ENCODE assay signal across 8 cellular contexts in the genomic region with DNA sequence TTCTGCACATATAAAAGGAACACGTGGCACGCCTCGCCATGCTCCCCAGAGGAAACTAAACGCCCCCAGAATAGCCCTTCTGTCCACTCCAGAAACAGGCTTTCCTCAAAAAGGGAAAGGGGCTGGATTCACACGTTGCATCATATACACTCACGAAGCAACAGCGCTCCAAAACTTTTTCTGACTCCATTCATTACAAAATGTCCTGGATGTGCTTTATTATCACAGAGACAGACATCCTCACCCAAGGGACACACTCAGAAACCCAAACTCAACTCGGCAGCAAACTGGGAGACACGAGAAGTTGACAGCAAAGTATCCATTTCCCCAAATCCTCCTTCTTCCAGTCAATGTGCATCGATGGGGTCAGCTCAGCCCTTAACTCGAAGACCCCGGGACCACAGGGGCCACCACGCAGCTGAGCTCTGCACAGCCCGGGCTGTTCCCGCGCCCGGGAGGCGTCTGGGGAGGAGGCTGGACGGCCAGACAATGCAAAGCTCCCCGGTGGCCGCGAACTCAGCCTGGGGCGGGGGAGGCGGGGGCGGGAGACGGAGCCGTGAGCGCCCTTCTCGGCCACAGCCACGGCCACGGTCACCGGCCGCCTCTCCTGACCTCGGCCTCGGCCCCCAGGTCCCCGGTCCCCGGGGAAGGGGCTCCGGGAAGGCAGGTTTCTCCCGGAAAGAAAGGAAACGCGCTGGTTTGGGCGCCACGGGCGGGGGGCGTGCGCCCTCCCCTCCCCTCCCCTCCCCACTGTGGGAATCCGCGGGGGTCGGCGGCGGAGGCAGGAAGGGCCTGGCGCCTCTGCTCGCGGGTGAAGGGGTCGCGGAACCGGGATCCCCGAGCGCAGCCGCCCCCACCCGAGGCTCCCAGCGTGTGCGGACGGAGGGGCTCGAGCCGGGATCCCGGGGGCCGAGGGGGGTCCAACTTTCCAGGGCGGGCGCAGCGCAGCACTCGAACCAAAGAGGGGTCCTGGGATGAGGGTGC. TPM values are rescaled to one million over a fixed set of nuclear protein-coding genes. Genes with fewer than 3 reads are reported as not detected.
DNase-seq lines count a peak whose midpoint lies in the region; ATAC-seq and TF ChIP-seq lines count a peak whose summit lies in the region.

No MANE protein-coding gene starts in this region.

- H3K4me1 ChIP-seq in SK-N-SH (ENCODE audit: control insufficient read depth in 1 of 2, insufficient read depth in 2 of 2, low read depth in 1 of 2, low read length in 1 of 2) (peaks cover 0 to 16% of the 10 kb centered on the region in 2 experiments; a peak in 2 of 4 replicates), trophoblast cell (ENCODE audit: control insufficient read depth in 1 of 2, insufficient read depth in 2 of 2, low read length in 2 of 2) (peaks cover 11 to 15% of the 10 kb centered on the region in 2 experiments)

- H2BK120ac ChIP-seq in trophoblast cell (ENCODE audit: insufficient read depth, low read length, poor library complexity) = peak overlapping the region; percentile 90

- H2AFZ ChIP-seq in SK-N-SH (ENCODE audit: low read depth) (no peak overlapping the region), trophoblast cell (ENCODE audit: insufficient read depth, low read length, poor library complexity) (peak overlapping the region; percentile 86)

- H3K4me3 ChIP-seq in SK-N-SH (ENCODE audit: low read depth in 2 of 2, low read length in 1 of 2) (peak overlapping the region; percentile 61 to 64), trophoblast cell (ENCODE audit: low read depth, low read length) (peak overlapping the region; percentile 87)

- H3K14ac ChIP-seq in trophoblast cell (ENCODE audit: low read length) = peak overlapping the region; percentile 87

- peak overlapping the region; percentile 94 for H3K18ac ChIP-seq in trophoblast cell (ENCODE audit: low read length)

- peaks cover 40% of the 10 kb centered on the region for H3K79me2 ChIP-seq in SK-N-SH (ENCODE audit: insufficient read depth)
- H3K79me2 ChIP-seq in trophoblast cell (ENCODE audit: control insufficient read depth, insufficient read depth, low read length, poor library complexity) = peaks cover 29% of the 10 kb centered on the region

- H3K27me3 ChIP-seq in SK-N-SH (ENCODE audit: insufficient read depth) (peaks cover 26% of the 10 kb centered on the region), trophoblast cell (ENCODE audit: insufficient read depth, low read length) (no peaks in the 10 kb centered on the region)

- TF ChIP-seq CTCF in GM20000 (IDR thresholded peaks at IDR 0.05; ENCODE audit: extremely low read depth, missing control alignments) (no peak), SK-N-SH (IDR thresholded peaks at IDR 0.05) (no peak)

- H3K27ac ChIP-seq in SK-N-SH (ENCODE audit: low read depth in 2 of 2, low read length in 1 of 2) = peak overlapping the region in 1 of 2 experiments; percentile 36; a peak in 1 of 4 replicates
- peak overlapping the region; percentile 75 for H3K27ac ChIP-seq in trophoblast cell (ENCODE audit: low read depth, low read length)

- H4K20me1 ChIP-seq in SK-N-SH (ENCODE audit: insufficient read depth) = peaks cover 22% of the 10 kb centered on the region

- no peaks in the 10 kb centered on the region for H3K9me2 ChIP-seq in SK-N-SH

- CTCF ChIA-PET in SK-N-SH (lab: Yijun Ruan, JAX) = interaction anchor here (1.4 to 5.1 kb wide), 4 partner anchors 13 to 279 kb away, joined by 3 to 155 read pairs (median 24); a partner anchor contains a TSS

- peaks cover 3% of the 10 kb centered on the region for H3F3A ChIP-seq in SK-N-SH (replicated peaks; ENCODE audit: insufficient read depth)

- DNase-seq in GM20000 (ENCODE audit: low spot score) = peak; percentile 40
- DNase-seq in SK-N-SH = peak; percentile 69
- DNase-seq in fibroblast of peridontal ligament (ENCODE audit: extremely low read depth) = peak; percentile 53
- DNase-seq in trophoblast cell = no peak
- no peak for DNase-seq in NCI-H2171 (lab: John Stamatoyannopoulos, UW)

- H2BK12ac ChIP-seq in trophoblast cell (ENCODE audit: low read length) = peak overlapping the region; percentile 8

- POLR2A ChIA-PET in SK-N-SH (lab: Yijun Ruan, JAX) = interaction anchor here (1.3 kb wide), 1 partner anchor 197 kb away, joined by 4 read pairs; a partner anchor contains a TSS

- peak overlapping the region; percentile 77 for H3K4me2 ChIP-seq in SK-N-SH
- peak overlapping the region; percentile 77 for H3K4me2 ChIP-seq in trophoblast cell (ENCODE audit: low read length)

- TF ChIP-seq EP300 in SK-N-SH (IDR thresholded peaks at IDR 0.05; ENCODE audit: borderline replicate concordance in 1 of 2, low read depth in 1 of 2, low read length in 1 of 2) = no peak

- no peaks in the 10 kb centered on the region for H3K9me3 ChIP-seq in SK-N-SH
- no peaks in the 10 kb centered on the region for H3K9me3 ChIP-seq in trophoblast cell (ENCODE audit: insufficient read depth, low read depth, low read length)

- no peak for TF ChIP-seq RAD21 in SK-N-SH (IDR thresholded peaks at IDR 0.05; ENCODE audit: low read length)

- peak overlapping the region; percentile 80 for H4K8ac ChIP-seq in trophoblast cell (ENCODE audit: low read depth, low read length)

- ATAC-seq in GM18498 (IDR thresholded peaks at IDR 0.05; ENCODE audit: unreplicated experiment) = no peak
- no peak for ATAC-seq in HG02973 (IDR thresholded peaks at IDR 0.05; ENCODE audit: unreplicated experiment)
- ATAC-seq in GM19395 (IDR thresholded peaks at IDR 0.05; ENCODE audit: unreplicated experiment) = no peak

- peaks cover 16% of the 10 kb centered on the region for H3K79me1 ChIP-seq in trophoblast cell (ENCODE audit: low read length)

- H3K23ac ChIP-seq in trophoblast cell (ENCODE audit: low read length) = no peak overlapping the region

- 7% methylated on average over 25 of the region's 72 CpGs for WGBS in SK-N-SH (ENCODE audit: low lambda C conversion rate)
- WGBS in trophoblast cell (ENCODE audit: extremely low coverage, insufficient coverage, insufficient read length) = no CpG with 5 or more reads among the region's 72 CpGs

- peak overlapping the region; percentile 99 for H3K4ac ChIP-seq in trophoblast cell (ENCODE audit: low read depth, low read length)

- peak overlapping the region; percentile 87 for H2BK5ac ChIP-seq in trophoblast cell (ENCODE audit: low read depth, low read length, poor library complexity)

- H3K36me3 ChIP-seq in SK-N-SH (replicated peaks in 1 of 2; ENCODE audit: control insufficient read depth in 1 of 2, insufficient read depth in 2 of 2, low read length in 1 of 2) (no peaks in the 10 kb centered on the region), trophoblast cell (ENCODE audit: control insufficient read depth in 1 of 2, insufficient read depth in 2 of 2, low read length in 2 of 2) (peaks cover 0 to 2% of the 10 kb centered on the region in 2 experiments)

- peak overlapping the region; percentile 59; the same call in 1 of the 2 replicates for H3K9ac ChIP-seq in SK-N-SH
- H3K9ac ChIP-seq in trophoblast cell (ENCODE audit: low read length) = peak overlapping the region; percentile 83

- no peak overlapping the region for H2AK5ac ChIP-seq in trophoblast cell (ENCODE audit: low read length)

- peak overlapping the region; percentile 58 for H4K12ac ChIP-seq in trophoblast cell (ENCODE audit: low read depth, low read length)

- H4K91ac ChIP-seq in trophoblast cell (ENCODE audit: low read depth, low read length) = peak overlapping the region; percentile 94

TF ChIP-seq in SK-N-SH, 30 proteins besides CTCF, POLR2A, EP300 and RAD21:
- TF ChIP-seq NRF1 (IDR thresholded peaks at IDR 0.05; ENCODE audit: low read depth, low read length) = no peak
- TF ChIP-seq, protein P1, sequence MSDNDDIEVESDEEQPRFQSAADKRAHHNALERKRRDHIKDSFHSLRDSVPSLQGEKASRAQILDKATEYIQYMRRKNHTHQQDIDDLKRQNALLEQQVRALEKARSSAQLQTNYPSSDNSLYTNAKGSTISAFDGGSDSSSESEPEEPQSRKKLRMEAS (IDR thresholded peaks at IDR 0.05; ENCODE audit: low read depth) = 0 out of 2 replicates have a peak, but pooled peaks have one; percentile 14
- TF ChIP-seq MXI1 (IDR thresholded peaks at IDR 0.05; ENCODE audit: low read depth, low read length) = peak; percentile 44
- no peak for TF ChIP-seq YY1 (IDR thresholded peaks at IDR 0.05; ENCODE audit: low read depth)
TF ChIP-seq in SK-N-SH: peak in this region for 2.

RNA-seq across cellular contexts. Expression of a gene that starts 1.2 kb away (rescaled TPM):
- 19.5 and 23.9 TPM in 2 replicates for polyA plus RNA-seq in SK-N-SH (2012; rRNA removed)
- 13.0 and 16.3 TPM in 2 replicates for polyA plus RNA-seq in SK-N-SH (2012; cell fraction: cytosol; rRNA removed)
- 16.6 and 20.7 TPM in 2 replicates for polyA plus RNA-seq in SK-N-SH (2012; cell fraction: nucleus; rRNA removed)
- 57.9 and 59.2 TPM in 2 replicates for polyA plus RNA-seq in trophoblast cell (2013)

RNA-seq across cellular contexts. Expression of a gene that starts 18.5 kb away (rescaled TPM):
- 9.9 and 10.7 TPM in 2 replicates for polyA plus RNA-seq in SK-N-SH (2012; rRNA removed)
- polyA plus RNA-seq in SK-N-SH (2012; cell fraction: cytosol; rRNA removed) = 11.3 and 11.4 TPM in 2 replicates
- polyA plus RNA-seq in SK-N-SH (2012; cell fraction: nucleus; rRNA removed) = 5.0 and 5.2 TPM in 2 replicates
- polyA plus RNA-seq in trophoblast cell (2013) = 10.6 and 10.9 TPM in 2 replicates

Comparison
In these comparisons a context has a peak if more than half of its experiments do, and no peak if none do; other contexts are left out.
1. DNase-seq: peak in GM20000 (single experiment), SK-N-SH (single experiment) and fibroblast of peridontal ligament (single experiment); none in trophoblast cell (0 of 2) and NCI-H2171 (single experiment).